ENCODE assay signal across 1 cellular context in the genomic region with DNA sequence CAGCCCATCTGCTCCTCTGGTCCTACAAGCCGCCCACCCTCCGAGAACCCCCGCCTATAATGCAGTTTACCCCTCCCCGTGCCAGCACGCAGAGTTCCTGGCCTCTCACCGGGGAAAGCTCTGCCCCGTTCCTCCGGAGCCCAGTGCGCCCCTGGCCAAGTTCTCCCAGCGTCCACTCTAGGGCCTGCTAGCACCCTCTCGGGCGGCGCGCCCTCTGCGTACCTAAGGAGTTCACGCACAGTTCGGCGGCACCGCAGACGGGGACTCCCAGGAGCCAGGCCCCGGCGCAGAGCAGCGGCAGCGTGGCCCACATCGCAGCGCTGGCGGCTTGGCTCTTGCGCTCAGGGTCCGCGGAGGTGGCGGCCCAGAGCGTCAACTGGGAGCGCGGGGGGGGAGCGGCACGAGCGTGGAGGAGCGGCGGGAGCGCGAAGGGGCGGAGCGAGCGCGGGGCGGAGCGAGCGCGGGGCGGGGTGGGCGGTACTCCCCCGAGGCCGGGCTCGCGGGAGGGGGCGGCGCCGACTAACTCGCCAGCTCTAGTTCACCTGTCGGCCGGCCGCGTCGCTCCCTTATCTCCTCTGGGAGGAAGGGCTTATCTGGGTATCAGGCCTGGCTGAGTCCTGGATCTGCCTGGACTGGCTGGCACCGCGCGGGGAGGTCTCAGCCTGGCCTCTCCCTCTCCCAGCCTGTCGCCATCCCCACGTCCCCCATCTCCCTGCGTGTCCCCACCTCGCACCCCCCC.
TF ChIP-seq lines count a peak whose summit lies in the region.

A gene with protein sequence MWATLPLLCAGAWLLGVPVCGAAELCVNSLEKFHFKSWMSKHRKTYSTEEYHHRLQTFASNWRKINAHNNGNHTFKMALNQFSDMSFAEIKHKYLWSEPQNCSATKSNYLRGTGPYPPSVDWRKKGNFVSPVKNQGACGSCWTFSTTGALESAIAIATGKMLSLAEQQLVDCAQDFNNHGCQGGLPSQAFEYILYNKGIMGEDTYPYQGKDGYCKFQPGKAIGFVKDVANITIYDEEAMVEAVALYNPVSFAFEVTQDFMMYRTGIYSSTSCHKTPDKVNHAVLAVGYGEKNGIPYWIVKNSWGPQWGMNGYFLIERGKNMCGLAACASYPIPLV (minus strand): TSS at position 378 of the 739 bp plus-strand sequence. CDS start 65 bp downstream, at position 313.

TF ChIP-seq in HepG2, 621 proteins besides CTCF, POLR2A, EP300 and RAD21 (continued from another document and continues in another):
- TF ChIP-seq, protein P1, sequence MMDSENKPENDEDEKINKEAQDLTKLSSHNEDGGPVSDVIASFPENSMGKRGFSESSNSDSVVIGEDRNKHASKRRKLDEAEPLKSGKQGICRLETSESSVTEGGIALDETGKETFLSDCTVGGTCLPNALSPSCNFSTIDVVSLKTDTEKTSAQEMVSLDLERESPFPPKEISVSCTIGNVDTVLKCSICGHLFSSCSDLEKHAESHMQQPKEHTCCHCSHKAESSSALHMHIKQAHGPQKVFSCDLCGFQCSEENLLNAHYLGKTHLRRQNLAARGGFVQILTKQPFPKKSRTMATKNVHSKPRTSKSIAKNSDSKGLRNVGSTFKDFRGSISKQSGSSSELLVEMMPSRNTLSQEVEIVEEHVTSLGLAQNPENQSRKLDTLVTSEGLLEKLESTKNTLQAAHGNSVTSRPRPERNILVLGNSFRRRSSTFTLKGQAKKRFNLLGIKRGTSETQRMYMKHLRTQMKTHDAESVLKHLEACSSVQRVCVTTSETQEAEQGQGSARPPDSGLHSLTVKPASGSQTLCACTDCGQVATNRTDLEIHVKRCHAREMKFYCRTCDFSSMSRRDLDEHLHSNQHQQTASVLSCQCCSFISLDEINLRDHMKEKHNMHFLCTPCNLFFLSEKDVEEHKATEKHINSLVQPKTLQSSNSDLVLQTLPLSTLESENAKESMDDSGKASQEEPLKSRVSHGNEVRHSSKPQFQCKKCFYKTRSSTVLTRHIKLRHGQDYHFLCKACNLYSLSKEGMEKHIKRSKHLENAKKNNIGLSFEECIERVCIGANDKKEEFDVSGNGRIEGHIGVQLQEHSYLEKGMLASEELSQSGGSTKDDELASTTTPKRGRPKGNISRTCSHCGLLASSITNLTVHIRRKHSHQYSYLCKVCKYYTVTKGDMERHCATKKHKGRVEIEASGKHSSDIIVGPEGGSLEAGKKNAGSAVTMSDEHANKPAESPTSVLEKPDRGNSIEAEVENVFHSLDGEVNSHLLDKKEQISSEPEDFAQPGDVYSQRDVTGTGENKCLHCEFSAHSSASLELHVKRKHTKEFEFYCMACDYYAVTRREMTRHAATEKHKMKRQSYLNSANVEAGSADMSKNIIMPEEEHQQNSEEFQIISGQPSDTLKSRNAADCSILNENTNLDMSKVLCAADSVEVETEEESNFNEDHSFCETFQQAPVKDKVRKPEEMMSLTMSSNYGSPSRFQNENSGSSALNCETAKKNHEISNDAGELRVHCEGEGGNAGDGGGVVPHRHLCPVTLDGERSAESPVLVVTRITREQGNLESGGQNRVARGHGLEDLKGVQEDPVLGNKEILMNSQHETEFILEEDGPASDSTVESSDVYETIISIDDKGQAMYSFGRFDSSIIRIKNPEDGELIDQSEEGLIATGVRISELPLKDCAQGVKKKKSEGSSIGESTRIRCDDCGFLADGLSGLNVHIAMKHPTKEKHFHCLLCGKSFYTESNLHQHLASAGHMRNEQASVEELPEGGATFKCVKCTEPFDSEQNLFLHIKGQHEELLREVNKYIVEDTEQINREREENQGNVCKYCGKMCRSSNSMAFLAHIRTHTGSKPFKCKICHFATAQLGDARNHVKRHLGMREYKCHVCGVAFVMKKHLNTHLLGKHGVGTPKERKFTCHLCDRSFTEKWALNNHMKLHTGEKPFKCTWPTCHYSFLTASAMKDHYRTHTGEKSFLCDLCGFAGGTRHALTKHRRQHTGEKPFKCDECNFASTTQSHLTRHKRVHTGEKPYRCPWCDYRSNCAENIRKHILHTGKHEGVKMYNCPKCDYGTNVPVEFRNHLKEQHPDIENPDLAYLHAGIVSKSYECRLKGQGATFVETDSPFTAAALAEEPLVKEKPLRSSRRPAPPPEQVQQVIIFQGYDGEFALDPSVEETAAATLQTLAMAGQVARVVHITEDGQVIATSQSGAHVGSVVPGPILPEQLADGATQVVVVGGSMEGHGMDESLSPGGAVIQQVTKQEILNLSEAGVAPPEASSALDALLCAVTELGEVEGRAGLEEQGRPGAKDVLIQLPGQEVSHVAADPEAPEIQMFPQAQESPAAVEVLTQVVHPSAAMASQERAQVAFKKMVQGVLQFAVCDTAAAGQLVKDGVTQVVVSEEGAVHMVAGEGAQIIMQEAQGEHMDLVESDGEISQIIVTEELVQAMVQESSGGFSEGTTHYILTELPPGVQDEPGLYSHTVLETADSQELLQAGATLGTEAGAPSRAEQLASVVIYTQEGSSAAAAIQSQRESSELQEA (CRISPR knock-in tag; IDR thresholded peaks at IDR 0.05; ENCODE audit: not compliant biosample characterization): no peak
- no peak for TF ChIP-seq ZNF3 (CRISPR knock-in tag; IDR thresholded peaks at IDR 0.05)
- TF ChIP-seq, protein P2, sequence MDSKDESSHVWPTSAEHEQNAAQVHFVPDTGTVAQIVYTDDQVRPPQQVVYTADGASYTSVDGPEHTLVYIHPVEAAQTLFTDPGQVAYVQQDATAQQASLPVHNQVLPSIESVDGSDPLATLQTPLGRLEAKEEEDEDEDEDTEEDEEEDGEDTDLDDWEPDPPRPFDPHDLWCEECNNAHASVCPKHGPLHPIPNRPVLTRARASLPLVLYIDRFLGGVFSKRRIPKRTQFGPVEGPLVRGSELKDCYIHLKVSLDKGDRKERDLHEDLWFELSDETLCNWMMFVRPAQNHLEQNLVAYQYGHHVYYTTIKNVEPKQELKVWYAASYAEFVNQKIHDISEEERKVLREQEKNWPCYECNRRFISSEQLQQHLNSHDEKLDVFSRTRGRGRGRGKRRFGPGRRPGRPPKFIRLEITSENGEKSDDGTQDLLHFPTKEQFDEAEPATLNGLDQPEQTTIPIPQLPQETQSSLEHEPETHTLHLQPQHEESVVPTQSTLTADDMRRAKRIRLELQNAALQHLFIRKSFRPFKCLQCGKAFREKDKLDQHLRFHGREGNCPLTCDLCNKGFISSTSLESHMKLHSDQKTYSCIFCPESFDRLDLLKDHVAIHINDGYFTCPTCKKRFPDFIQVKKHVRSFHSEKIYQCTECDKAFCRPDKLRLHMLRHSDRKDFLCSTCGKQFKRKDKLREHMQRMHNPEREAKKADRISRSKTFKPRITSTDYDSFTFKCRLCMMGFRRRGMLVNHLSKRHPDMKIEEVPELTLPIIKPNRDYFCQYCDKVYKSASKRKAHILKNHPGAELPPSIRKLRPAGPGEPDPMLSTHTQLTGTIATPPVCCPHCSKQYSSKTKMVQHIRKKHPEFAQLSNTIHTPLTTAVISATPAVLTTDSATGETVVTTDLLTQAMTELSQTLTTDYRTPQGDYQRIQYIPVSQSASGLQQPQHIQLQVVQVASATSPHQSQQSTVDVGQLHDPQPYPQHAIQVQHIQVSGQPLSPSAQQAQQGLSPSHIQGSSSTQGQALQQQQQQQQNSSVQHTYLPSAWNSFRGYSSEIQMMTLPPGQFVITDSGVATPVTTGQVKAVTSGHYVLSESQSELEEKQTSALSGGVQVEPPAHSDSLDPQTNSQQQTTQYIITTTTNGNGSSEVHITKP (CRISPR knock-in tag; IDR thresholded peaks at IDR 0.05; ENCODE audit: low read depth): 0 out of 2 replicates have a peak, but pooled peaks have one; percentile 18
- peak; percentile 82; the same call in 1 of the 2 replicates for TF ChIP-seq ZNF709 (CRISPR knock-in tag; IDR thresholded peaks at IDR 0.05)
- TF ChIP-seq CC2D1A (CRISPR knock-in tag; IDR thresholded peaks at IDR 0.05): no peak
- TF ChIP-seq ZNF850 (CRISPR knock-in tag; conservative IDR thresholded peaks at IDR 0.05): no peak
- TF ChIP-seq ZSCAN22 (CRISPR knock-in tag; IDR thresholded peaks at IDR 0.05): no peak
- no peak for TF ChIP-seq ZNF569 (CRISPR knock-in tag; IDR thresholded peaks at IDR 0.05; ENCODE audit: borderline replicate concordance)
- TF ChIP-seq ZNF205 (CRISPR knock-in tag; IDR thresholded peaks at IDR 0.05): peak; percentile 92
- no peak for TF ChIP-seq KLF9 (CRISPR knock-in tag; IDR thresholded peaks at IDR 0.05; ENCODE audit: low read depth)
- TF ChIP-seq IRF2 (CRISPR knock-in tag; IDR thresholded peaks at IDR 0.05): no peak; the same call in 1 of the 2 replicates
- peak; percentile 85; the same call in 1 of the 2 replicates for TF ChIP-seq PRMT3 (CRISPR knock-in tag; IDR thresholded peaks at IDR 0.05; ENCODE audit: borderline replicate concordance, low read depth)
- TF ChIP-seq, protein P3, sequence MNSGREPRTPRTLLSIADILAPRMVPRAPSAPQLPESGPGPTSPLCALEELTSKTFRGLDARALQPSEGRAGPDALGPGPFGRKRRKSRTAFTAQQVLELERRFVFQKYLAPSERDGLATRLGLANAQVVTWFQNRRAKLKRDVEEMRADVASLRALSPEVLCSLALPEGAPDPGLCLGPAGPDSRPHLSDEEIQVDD (CRISPR knock-in tag; IDR thresholded peaks at IDR 0.05; ENCODE audit: borderline replicate concordance): no peak
- no peak for TF ChIP-seq ZNF672 (CRISPR knock-in tag; IDR thresholded peaks at IDR 0.05)
- peak; percentile 79; the same call in 1 of the 2 replicates for TF ChIP-seq ZNF556 (CRISPR knock-in tag; IDR thresholded peaks at IDR 0.05; ENCODE audit: borderline replicate concordance)
- TF ChIP-seq SMAD1 (CRISPR knock-in tag; IDR thresholded peaks at IDR 0.05; ENCODE audit: borderline replicate concordance, low read depth): no peak
- no peak for TF ChIP-seq CEBPB (IDR thresholded peaks at IDR 0.05; ENCODE audit: borderline replicate concordance, low read depth, low read length)
- TF ChIP-seq HMG20A (CRISPR knock-in tag; IDR thresholded peaks at IDR 0.05; ENCODE audit: borderline replicate concordance): no peak
- peak; percentile 71; the same call in 1 of the 2 replicates for TF ChIP-seq ZNF782 (CRISPR knock-in tag; IDR thresholded peaks at IDR 0.05; ENCODE audit: borderline replicate concordance)
- no peak for TF ChIP-seq ZNF790 (CRISPR knock-in tag; IDR thresholded peaks at IDR 0.05; ENCODE audit: borderline replicate concordance)
- TF ChIP-seq ZFX (CRISPR knock-in tag; IDR thresholded peaks at IDR 0.05; ENCODE audit: low read depth): peak; percentile 97
- TF ChIP-seq, protein P4, sequence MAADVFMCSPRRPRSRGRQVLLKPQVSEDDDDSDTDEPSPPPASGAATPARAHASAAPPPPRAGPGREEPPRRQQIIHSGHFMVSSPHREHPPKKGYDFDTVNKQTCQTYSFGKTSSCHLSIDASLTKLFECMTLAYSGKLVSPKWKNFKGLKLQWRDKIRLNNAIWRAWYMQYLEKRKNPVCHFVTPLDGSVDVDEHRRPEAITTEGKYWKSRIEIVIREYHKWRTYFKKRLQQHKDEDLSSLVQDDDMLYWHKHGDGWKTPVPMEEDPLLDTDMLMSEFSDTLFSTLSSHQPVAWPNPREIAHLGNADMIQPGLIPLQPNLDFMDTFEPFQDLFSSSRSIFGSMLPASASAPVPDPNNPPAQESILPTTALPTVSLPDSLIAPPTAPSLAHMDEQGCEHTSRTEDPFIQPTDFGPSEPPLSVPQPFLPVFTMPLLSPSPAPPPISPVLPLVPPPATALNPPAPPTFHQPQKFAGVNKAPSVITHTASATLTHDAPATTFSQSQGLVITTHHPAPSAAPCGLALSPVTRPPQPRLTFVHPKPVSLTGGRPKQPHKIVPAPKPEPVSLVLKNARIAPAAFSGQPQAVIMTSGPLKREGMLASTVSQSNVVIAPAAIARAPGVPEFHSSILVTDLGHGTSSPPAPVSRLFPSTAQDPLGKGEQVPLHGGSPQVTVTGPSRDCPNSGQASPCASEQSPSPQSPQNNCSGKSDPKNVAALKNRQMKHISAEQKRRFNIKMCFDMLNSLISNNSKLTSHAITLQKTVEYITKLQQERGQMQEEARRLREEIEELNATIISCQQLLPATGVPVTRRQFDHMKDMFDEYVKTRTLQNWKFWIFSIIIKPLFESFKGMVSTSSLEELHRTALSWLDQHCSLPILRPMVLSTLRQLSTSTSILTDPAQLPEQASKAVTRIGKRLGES (CRISPR knock-in tag; IDR thresholded peaks at IDR 0.05; ENCODE audit: borderline replicate concordance): no peak
- TF ChIP-seq HES4 (CRISPR knock-in tag; IDR thresholded peaks at IDR 0.05; ENCODE audit: borderline replicate concordance): peak; percentile 87; the same call in 1 of the 2 replicates
- TF ChIP-seq NFE2 (CRISPR knock-in tag; IDR thresholded peaks at IDR 0.05): no peak
- TF ChIP-seq, protein P5, sequence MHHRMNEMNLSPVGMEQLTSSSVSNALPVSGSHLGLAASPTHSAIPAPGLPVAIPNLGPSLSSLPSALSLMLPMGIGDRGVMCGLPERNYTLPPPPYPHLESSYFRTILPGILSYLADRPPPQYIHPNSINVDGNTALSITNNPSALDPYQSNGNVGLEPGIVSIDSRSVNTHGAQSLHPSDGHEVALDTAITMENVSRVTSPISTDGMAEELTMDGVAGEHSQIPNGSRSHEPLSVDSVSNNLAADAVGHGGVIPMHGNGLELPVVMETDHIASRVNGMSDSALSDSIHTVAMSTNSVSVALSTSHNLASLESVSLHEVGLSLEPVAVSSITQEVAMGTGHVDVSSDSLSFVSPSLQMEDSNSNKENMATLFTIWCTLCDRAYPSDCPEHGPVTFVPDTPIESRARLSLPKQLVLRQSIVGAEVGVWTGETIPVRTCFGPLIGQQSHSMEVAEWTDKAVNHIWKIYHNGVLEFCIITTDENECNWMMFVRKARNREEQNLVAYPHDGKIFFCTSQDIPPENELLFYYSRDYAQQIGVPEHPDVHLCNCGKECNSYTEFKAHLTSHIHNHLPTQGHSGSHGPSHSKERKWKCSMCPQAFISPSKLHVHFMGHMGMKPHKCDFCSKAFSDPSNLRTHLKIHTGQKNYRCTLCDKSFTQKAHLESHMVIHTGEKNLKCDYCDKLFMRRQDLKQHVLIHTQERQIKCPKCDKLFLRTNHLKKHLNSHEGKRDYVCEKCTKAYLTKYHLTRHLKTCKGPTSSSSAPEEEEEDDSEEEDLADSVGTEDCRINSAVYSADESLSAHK (CRISPR knock-in tag; IDR thresholded peaks at IDR 0.05; ENCODE audit: borderline replicate concordance): no peak
- TF ChIP-seq, protein P6, sequence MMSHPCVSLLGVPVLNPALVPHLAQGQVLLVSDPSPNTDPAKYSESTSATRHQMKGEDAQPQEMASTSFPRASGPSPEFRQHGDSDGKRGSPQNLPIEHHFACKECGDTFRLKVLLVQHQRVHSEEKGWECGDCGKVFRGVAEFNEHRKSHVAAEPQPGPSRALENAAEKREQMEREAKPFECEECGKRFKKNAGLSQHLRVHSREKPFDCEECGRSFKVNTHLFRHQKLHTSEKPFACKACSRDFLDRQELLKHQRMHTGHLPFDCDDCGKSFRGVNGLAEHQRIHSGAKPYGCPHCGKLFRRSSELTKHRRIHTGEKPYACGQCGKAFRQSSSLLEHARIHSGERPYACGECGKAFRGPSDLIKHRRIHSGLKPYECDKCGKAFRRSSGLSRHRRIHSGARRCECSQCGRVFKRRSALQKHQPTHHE (CRISPR knock-in tag; IDR thresholded peaks at IDR 0.05; ENCODE audit: borderline replicate concordance): no peak; the same call in 1 of the 2 replicates
- TF ChIP-seq ZNF33B (CRISPR knock-in tag; IDR thresholded peaks at IDR 0.05): no peak
